26 cellular contexts compared by ENCODE assay signal in the genomic region with DNA sequence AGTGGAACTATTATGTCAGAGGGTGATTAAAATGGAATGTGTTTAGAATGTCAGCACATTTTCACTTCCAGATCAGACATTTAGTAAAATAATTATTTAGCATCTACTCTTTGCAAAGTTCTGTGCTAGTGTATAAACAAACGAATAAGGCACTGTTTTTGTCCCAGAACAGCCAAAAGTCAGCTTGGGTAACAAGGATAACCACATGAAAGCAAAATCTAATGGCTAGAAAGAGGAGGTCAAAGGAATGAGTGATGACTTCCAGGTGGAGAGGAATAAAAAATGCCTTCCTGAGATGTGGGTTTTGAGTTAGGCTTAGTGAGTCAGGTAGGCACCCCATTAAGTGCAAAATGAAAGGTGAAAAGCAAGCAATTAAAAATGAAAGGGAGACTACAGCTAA.
"Had no signal": no experiment of that assay in that cellular context is flagged by ENCODE, and none has a peak within 500 bp of the region (broad histone marks: within the 10 kb centered on the region; RNA-seq: fewer than 3 reads in every experiment).

No MANE protein-coding gene starts in this region.

- H3K27me3 ChIP-seq: ascending aorta, breast epithelium, cardiac muscle cell, colonic mucosa, esophagus squamous epithelium had no signal

- H3K4me3 ChIP-seq: ascending aorta, breast epithelium, cardiac muscle cell, colonic mucosa, esophagus squamous epithelium had no signal

- H3K4me1 ChIP-seq: ascending aorta, breast epithelium, colonic mucosa, esophagus squamous epithelium had no signal

- H3K27ac ChIP-seq: ascending aorta, breast epithelium, cardiac muscle cell, colonic mucosa, epithelial cell of prostate, esophagus squamous epithelium had no signal

- ATAC-seq: activated CD4-positive, alpha-beta T cell treated with anti-CD3 and anti-CD28 coated beads for 36 hours; activated naive CD4-positive, alpha-beta T cell treated with anti-CD3 and anti-CD28 coated beads, Interleukin-2, amount 50 U/mL, for 72 hours; activated T-cell treated with anti-CD3 and anti-CD28 coated beads, Interleukin-2, amount 50 U/mL, for 72 hours had no signal

- H3K9me3 ChIP-seq: ascending aorta, breast epithelium, colonic mucosa, esophagus squamous epithelium had no signal

- H3K36me3 ChIP-seq: breast epithelium, colonic mucosa had no signal

- DNase-seq: activated CD4-positive, alpha-beta memory T cell treated with anti-CD3 and anti-CD28 coated beads, Interleukin-2, amount 10 ng/mL, durations not matched to agents 7 days and 5 days; activated CD4-positive, alpha-beta T cell treated with anti-CD3 and anti-CD28 coated beads for 36 hours; activated CD4-positive, alpha-beta T cell treated with anti-CD3 and anti-CD28 coated beads, Interleukin-2, amount 10 ng/mL, durations not matched to agents 24 days and 14 days; activated CD4-positive, alpha-beta T cell treated with anti-CD3 and anti-CD28 coated beads, Interleukin-2, amount 50 U/mL, for 4 hours; activated CD4-positive, CD25-positive, alpha-beta regulatory T cell; activated CD4-positive, CD25-positive, alpha-beta regulatory T cell treated with anti-CD3 and anti-CD28 coated beads, Interleukin-2, amount 50 U/mL, for 72 hours; activated CD8-positive, alpha-beta memory T cell treated with anti-CD3 and anti-CD28 coated beads, Interleukin-2, amount 50 U/mL, for 48 hours; activated gamma-delta T cell; activated naive CD4-positive, alpha-beta T cell; activated naive CD4-positive, alpha-beta T cell treated with anti-CD3 and anti-CD28 coated beads, Interleukin-2, amount 10 ng/mL, durations not matched to agents 7 days and 5 days; activated naive CD8-positive, alpha-beta T cell treated with anti-CD3 and anti-CD28 coated beads, Interleukin-2, amount 10 ng/mL, durations not matched to agents 7 days and 5 days; activated T-cell treated with anti-CD3 and anti-CD28 coated beads for 4 hours; activated T-cell treated with anti-CD3 and anti-CD28 coated beads, Interleukin-2, amount 50 U/mL, for 24 hours; activated T-cell treated with anti-CD3 and anti-CD28 coated beads, Interleukin-2, amount 50 U/mL, for 72 hours; central memory CD4-positive, alpha-beta T cell; cerebellar nuclear complex; colonic mucosa; effector CD8-positive, alpha-beta T cell; esophagus squamous epithelium; head of caudate nucleus; T-helper 2 cell had no signal
